In genomic region chr14:41925409-41925808, GRCh38 we compare ENCODE assay signal across 10 cellular contexts.
A peak's percentile ranks its signal among the peaks of the same experiment; 100 is the strongest.
DNase-seq lines count a peak whose midpoint lies in the region; ATAC-seq and TF ChIP-seq lines count a peak whose summit lies in the region.
"Had no signal": no experiment of that assay in that cellular context is flagged by ENCODE, and none has a peak within 500 bp of the region (broad histone marks: within the 10 kb centered on the region; RNA-seq: fewer than 3 reads in every experiment).

No MANE protein-coding gene starts in this region.

- no peaks in the 10 kb centered on the region for H3K36me3 ChIP-seq in psoas muscle (ENCODE audit: insufficient read depth in 1 of 2, low read depth in 1 of 2)

- no peaks in the 10 kb centered on the region for H3K4me1 Mint-ChIP-seq in endothelial cell (ENCODE audit: unreplicated experiment)

- TF ChIP-seq CTCF in AG09309 (IDR thresholded peaks at IDR 0.05; ENCODE audit: control insufficient read depth, insufficient read depth, low read depth, low read length, missing control alignments) (peak; percentile 22), psoas muscle (IDR thresholded peaks at IDR 0.05) (no peak), endothelial cell (IDR thresholded peaks at IDR 0.05; ENCODE audit: unreplicated experiment) (no peak)

- H3K27ac Mint-ChIP-seq in endothelial cell (ENCODE audit: unreplicated experiment), result no peak overlapping the region
- H3K27ac Mint-ChIP-seq: stimulated activated naive CD8-positive, alpha-beta T cell treated with anti-CD3 and anti-CD28 coated beads, Interleukin-15, Interleukin-2, amounts not matched to agents 100 ng/mL and 50 ng/mL, for 24 hours had no signal

- intact Hi-C loops in psoas muscle (cut with DNase I), result no loop called here

- H3K9me3 ChIP-seq in psoas muscle, result no peaks in the 10 kb centered on the region

- H3K9me3 Mint-ChIP-seq in endothelial cell (ENCODE audit: unreplicated experiment), result no peaks in the 10 kb centered on the region

- H3K27ac ChIP-seq in psoas muscle, result no peak overlapping the region

- no peaks in the 10 kb centered on the region for H3K36me3 Mint-ChIP-seq in endothelial cell (ENCODE audit: low read depth, unreplicated experiment)

- H3K27me3 ChIP-seq in psoas muscle (ENCODE audit: insufficient read depth in 3 of 3, low read length in 2 of 3), result no peaks in the 10 kb centered on the region

- no peaks in the 10 kb centered on the region for H3K4me1 ChIP-seq in psoas muscle

- DNase-seq in AG09309 (ENCODE audit: low read depth) (no peak), OCI-M1 (lab: John Stamatoyannopoulos, UW) (peak; percentile 46), fibroblast of the conjunctiva (ENCODE audit: low read depth) (peak; percentile 5), psoas muscle (no peak), endothelial cell (ENCODE audit: low spot score) (no peak), RPMI8226 (no peak)
- DNase-seq in Jurkat, Clone E6-1 (ENCODE audit: low read depth, low spot score), result peak; percentile 1
- no peak for DNase-seq in stimulated activated CD4-positive, alpha-beta T cell treated with anti-CD3 and anti-CD28 coated beads, Interleukin-1b, Interleukin-23, amount 100 ng/mL, for 48 hours
- DNase-seq: T-helper 2 cell had no signal

- H3K4me3 Mint-ChIP-seq in endothelial cell (ENCODE audit: unreplicated experiment), result no peak overlapping the region
- H3K4me3 Mint-ChIP-seq: stimulated activated naive CD8-positive, alpha-beta T cell treated with anti-CD3 and anti-CD28 coated beads, Interleukin-15, Interleukin-2, amounts not matched to agents 100 ng/mL and 50 ng/mL, for 24 hours had no signal

- WGBS in psoas muscle, 3 donors, result 24 to 35% (median 29%) methylated on average over 2 of the region's 2 CpGs

- no peaks in the 10 kb centered on the region for H3K27me3 Mint-ChIP-seq in endothelial cell (ENCODE audit: unreplicated experiment)
- H3K27me3 Mint-ChIP-seq: stimulated activated naive CD8-positive, alpha-beta T cell treated with anti-CD3 and anti-CD28 coated beads, Interleukin-15, Interleukin-2, amounts not matched to agents 100 ng/mL and 50 ng/mL, for 24 hours had no signal

- no peak for ATAC-seq in psoas muscle

- no peak overlapping the region for H3K4me3 ChIP-seq in AG09309 (ENCODE audit: control insufficient read depth, low read depth, low read length)
- no peak overlapping the region for H3K4me3 ChIP-seq in Jurkat, Clone E6-1 (ENCODE audit: low read length)
- no peak overlapping the region for H3K4me3 ChIP-seq in psoas muscle

Comparison
In these comparisons a context has a peak if more than half of its experiments do, and no peak if none do; other contexts are left out.
1. DNase-seq: peak in Jurkat, Clone E6-1 (single experiment), OCI-M1 (single experiment) and fibroblast of the conjunctiva (single experiment); none in AG09309 (single experiment), psoas muscle (0 of 2), stimulated activated CD4-positive, alpha-beta T cell treated with anti-CD3 and anti-CD28 coated beads, Interleukin-1b, Interleukin-23, amount 100 ng/mL, for 48 hours (single experiment), endothelial cell (single experiment) and RPMI8226 (single experiment).